In genomic region chr19:7363225-7363624, GRCh38 we compare ENCODE assay signal across 20 cellular contexts.
"Had no signal": no experiment of that assay in that cellular context is flagged by ENCODE, and none has a peak within 500 bp of the region (broad histone marks: within the 10 kb centered on the region; RNA-seq: fewer than 3 reads in every experiment).

No MANE protein-coding gene starts in this region.

- H3K27ac Mint-ChIP-seq: brain, nephron progenitor cell, progenitor cell of endocrine pancreas had no signal

- H3K9me3 ChIP-seq: left ventricle myocardium inferior, mucosa of descending colon, right atrium auricular region, stomach, thoracic aorta had no signal

- H3K4me1 Mint-ChIP-seq: brain, nephron progenitor cell had no signal

- DNase-seq: activated CD4-positive, alpha-beta T cell treated with anti-CD3 and anti-CD28 coated beads for 4 hours; activated CD8-positive, alpha-beta memory T cell treated with anti-CD3 and anti-CD28 coated beads for 24 hours; activated effector memory CD4-positive, alpha-beta T cell treated with Interleukin-2 at 50 U/mL for 16 hours; cortex of kidney; effector CD4-positive, alpha-beta T cell; foreskin fibroblast; hippocampal formation; left ventricle myocardium inferior; nephron progenitor cell; small intestine; stimulated activated CD4-positive, alpha-beta T cell treated with anti-CD3 and anti-CD28 coated beads, Interleukin-4, amount 100 ng/mL, for 4 hours; stimulated activated CD8-positive, alpha-beta memory T cell treated with anti-CD3 and anti-CD28 coated beads, Interleukin-4, amount 100 ng/mL, for 48 hours; stomach; T1000 had no signal

- H3K4me1 ChIP-seq: left ventricle myocardium inferior, right atrium auricular region had no signal

- H3K36me3 ChIP-seq: left ventricle myocardium inferior, right atrium auricular region, stomach, thoracic aorta had no signal

- H3K27me3 Mint-ChIP-seq: brain had no signal

- H3K27ac ChIP-seq: left ventricle myocardium inferior, right atrium auricular region, stomach, thoracic aorta had no signal

- H3K27me3 ChIP-seq: right atrium auricular region, stomach had no signal

- ATAC-seq: activated naive CD4-positive, alpha-beta T cell treated with anti-CD3 and anti-CD28 coated beads, Interleukin-2, amount 50 U/mL, for 72 hours; mucosa of descending colon had no signal

- H3K36me3 Mint-ChIP-seq: brain had no signal

- H3K9me3 Mint-ChIP-seq: nephron progenitor cell had no signal

- H3K4me3 ChIP-seq: left ventricle myocardium inferior, mucosa of descending colon, right atrium auricular region, stomach, thoracic aorta had no signal

- H3K4me3 Mint-ChIP-seq: brain, nephron progenitor cell had no signal
